8 cellular contexts compared by ENCODE assay signal in the genomic region with DNA sequence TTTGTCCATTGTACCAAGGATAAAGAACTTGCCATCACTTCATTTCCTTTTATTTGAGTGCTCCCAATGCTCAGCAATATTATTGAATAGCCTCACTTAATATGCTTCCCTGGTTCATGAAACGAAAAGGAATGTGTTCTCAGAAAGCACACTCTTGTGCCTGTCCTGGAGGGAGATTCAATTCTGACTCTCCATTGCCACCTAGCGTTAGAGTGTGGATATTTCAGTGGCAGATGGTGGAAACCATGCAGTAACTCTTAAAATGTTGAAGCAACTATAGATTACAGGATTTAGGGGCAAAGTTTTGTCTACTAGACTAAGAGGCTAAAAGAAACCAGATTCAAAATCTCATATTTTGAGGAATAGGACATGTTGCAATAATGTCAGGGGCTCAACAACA. TPM values are rescaled to one million over a fixed set of nuclear protein-coding genes. Genes with fewer than 3 reads are reported as not detected.
DNase-seq lines count a peak whose midpoint lies in the region; ATAC-seq and TF ChIP-seq lines count a peak whose summit lies in the region.

No MANE protein-coding gene starts in this region.

- H2AK5ac ChIP-seq in mesendoderm (ENCODE audit: low read length), result no peak overlapping the region

- TF ChIP-seq CTCF in AG09309 (IDR thresholded peaks at IDR 0.05; ENCODE audit: control insufficient read depth, insufficient read depth, low read depth, low read length, missing control alignments) (peak; percentile 83), GM10248 (IDR thresholded peaks at IDR 0.05; ENCODE audit: control extremely low read depth, extremely low read depth, low read depth, missing control alignments) (peak; percentile 62), dorsolateral prefrontal cortex (IDR thresholded peaks at IDR 0.05 in 54 of 56, conservative IDR thresholded peaks at IDR 0.05 in 2 of 56; ENCODE audit: low read depth in 1 of 56, partially characterized antibody in 56 of 56) (peak; percentile 52 to 93 (median 83))

- ATAC-seq in T-cell (replicated peaks in 1 of 4) (peak in 2 of 4 experiments; percentile 33 to 46), GM18517 (IDR thresholded peaks at IDR 0.05; ENCODE audit: unreplicated experiment) (no peak)

- in situ Hi-C loops in KBM-7 (cut with MboI; ENCODE audit: low pct_unique_long_range_greater_than_20kb, low sequenced_read_pairs), result no loop called here

- peaks cover 17% of the 10 kb centered on the region for H3K36me3 Mint-ChIP-seq in T-cell

- peak overlapping the region in 1 of 2 donors; percentile 74 for H3K27ac Mint-ChIP-seq in T-cell

- H3K27me3 Mint-ChIP-seq in T-cell, result peaks cover 0 to 10% of the 10 kb centered on the region in 2 donors

- no peak overlapping the region for H4K5ac ChIP-seq in mesendoderm (ENCODE audit: low read length)

- H2BK5ac ChIP-seq in mesendoderm (ENCODE audit: low read length), result no peak overlapping the region

- no peak overlapping the region for H3K56ac ChIP-seq in mesendoderm (ENCODE audit: low read length)

- no peaks in the 10 kb centered on the region for H3K36me3 ChIP-seq in mesendoderm (ENCODE audit: control insufficient read depth, insufficient read depth, low read length)

- H3K27ac ChIP-seq in dorsolateral prefrontal cortex (no peak overlapping the region), mesendoderm (ENCODE audit: low read depth, low read length) (no peak overlapping the region)

- H3K27me3 ChIP-seq in dorsolateral prefrontal cortex (peaks cover 0 to 57% (median 11%) of the 10 kb centered on the region in 45 donors), mesendoderm (ENCODE audit: insufficient read depth, low read length, poor library complexity) (no peaks in the 10 kb centered on the region)

- no peak for DNase-seq in AG09309 (ENCODE audit: low read depth)
- peak; percentile 55 for DNase-seq in GM10248 (ENCODE audit: extremely low spot score)
- peak; percentile 80 for DNase-seq in KBM-7
- peak in 19 of 34 experiments; percentile 17 to 52 (median 36) for DNase-seq in T-cell
- DNase-seq in dorsolateral prefrontal cortex, result peak in 3 of 10 donors; percentile 38 to 50 (median 41)
- peak; percentile 44 for DNase-seq in mesendoderm
- no peak for DNase-seq in NCI-H226

- no peaks in the 10 kb centered on the region for H3K9me3 Mint-ChIP-seq in T-cell

- no peak overlapping the region for H3K4ac ChIP-seq in mesendoderm (ENCODE audit: low read depth, low read length)

- no peaks in the 10 kb centered on the region for H3K4me1 ChIP-seq in mesendoderm (ENCODE audit: control insufficient read depth, low read depth, low read length)

- no CpG with 5 or more reads among the region's 2 CpGs for WGBS in mesendoderm (ENCODE audit: extremely low coverage, insufficient coverage, low lambda C conversion rate)

- H3K4me1 Mint-ChIP-seq in T-cell, result peaks cover 54 to 80% (median 63%) of the 10 kb centered on the region in 3 donors

- no peak overlapping the region for H3K4me3 Mint-ChIP-seq in T-cell

- no peak overlapping the region for H2BK120ac ChIP-seq in mesendoderm (ENCODE audit: low read depth, low read length)

- H3K79me2 ChIP-seq in mesendoderm (ENCODE audit: control insufficient read depth, insufficient read depth, low read length), result no peaks in the 10 kb centered on the region

- intact Hi-C loops in dorsolateral prefrontal cortex (cut with DNase I), result no loop called here

- no peaks in the 10 kb centered on the region for H3K79me1 ChIP-seq in mesendoderm (ENCODE audit: low read length)

- no peak overlapping the region for H3K18ac ChIP-seq in mesendoderm (ENCODE audit: low read length)

- H3K23ac ChIP-seq in mesendoderm (ENCODE audit: low read length), result no peak overlapping the region

- H3K4me3 ChIP-seq in AG09309 (ENCODE audit: control insufficient read depth, low read depth, low read length), result no peak overlapping the region
- no peak overlapping the region for H3K4me3 ChIP-seq in dorsolateral prefrontal cortex
- no peak overlapping the region for H3K4me3 ChIP-seq in mesendoderm (ENCODE audit: low read length)

- CTCF ChIA-PET in GM10248 (lab: Yijun Ruan, JAX) (no interaction called here), T-cell (lab: Charles Lee) (no interaction called here)

- no peak overlapping the region for H3K9ac ChIP-seq in mesendoderm (ENCODE audit: low read length)

- no peak overlapping the region for H2BK15ac ChIP-seq in mesendoderm (replicated peaks; ENCODE audit: low read depth)

- no peak overlapping the region for H3K4me2 ChIP-seq in mesendoderm (ENCODE audit: low read length)

- H4K8ac ChIP-seq in mesendoderm (ENCODE audit: low read depth, low read length), result no peak overlapping the region

- POLR2A ChIA-PET in GM10248 (lab: Yijun Ruan, JAX), result no interaction called here
- POLR2A ChIA-PET in T-cell (lab: Charles Lee), result no interaction called here

RNA-seq across cellular contexts. Expression of a gene that starts 36.0 kb away (rescaled TPM):
- total RNA-seq in T-cell (10 to 100 TPM in 4 of 5 donors, 1 to 10 TPM in 1; 9.1 to 26.2 (median 18.4) TPM), dorsolateral prefrontal cortex (1 to 10 TPM in 116 of 120 experiments, under 1 TPM in 4; 0.65 to 8.7 (median 2.5) TPM)
- 0.29 TPM for polyA plus RNA-seq in mesendoderm (2013, experiment 1 of 2)
- polyA plus RNA-seq in mesendoderm (2013, experiment 2 of 2), result 0.25 TPM

RNA-seq across cellular contexts. Expression of a gene that starts 47.7 kb away (rescaled TPM):
- total RNA-seq in T-cell (10 to 100 TPM; 56.5 to 63.2 (median 58.5) TPM), dorsolateral prefrontal cortex (10 to 100 TPM; 14.4 to 34.7 (median 23.6) TPM)
- polyA plus RNA-seq in mesendoderm (2013, experiment 1 of 2), result 191 TPM
- polyA plus RNA-seq in mesendoderm (2013, experiment 2 of 2), result 182 TPM

Comparison
In these comparisons a context has a peak if more than half of its experiments do, and no peak if none do; other contexts are left out.
1. DNase-seq: peak in GM10248 (single experiment), KBM-7 (single experiment), T-cell (19 of 34) and mesendoderm (single experiment); none in AG09309 (single experiment) and NCI-H226 (single experiment).
2. Peak in every context shown above with its lines, with median percentiles within 50 percentile points of each other: CTCF ChIP-seq.